ENCODE assay signal across 8 cellular contexts in genomic region chr21:42233067-42233981, GRCh38. TPM values are rescaled to one million over a fixed set of nuclear protein-coding genes. Genes with fewer than 3 reads are reported as not detected.
DNase-seq lines count a peak whose midpoint lies in the region; ATAC-seq, FAIRE-seq and TF ChIP-seq lines count a peak whose summit lies in the region.

No MANE protein-coding gene starts in this region.

- CTCF ChIA-PET in endothelial cell of umbilical vein (lab: Charles Lee), result interaction anchor here (0.6 to 2.2 kb wide), 16 partner anchors 10 to 88 kb away, joined by 3 to 29 read pairs (median 4); partner anchors contain the start of gene ABCG1
- CTCF ChIA-PET in naive thymus-derived CD4-positive, alpha-beta T cell (lab: Charles Lee), result interaction anchor here (0.6 to 1.3 kb wide), 7 partner anchors 11 to 69 kb away, joined by 3 to 4 read pairs (median 3); no protein-coding TSS in a partner anchor

- H3K27me3 Mint-ChIP-seq in H9 (ENCODE audit: low read depth), result peaks cover 76% of the 10 kb centered on the region
- H3K27me3 Mint-ChIP-seq in naive thymus-derived CD4-positive, alpha-beta T cell, result no peaks in the 10 kb centered on the region

- no peak overlapping the region for H4K5ac ChIP-seq in H9 (ENCODE audit: insufficient read length, low read depth, low read length)

- no peaks in the 10 kb centered on the region for H3K79me1 ChIP-seq in H9 (ENCODE audit: insufficient read depth, low read depth, low read length, poor library complexity, severe bottlenecking)

- no peak overlapping the region for H4K8ac ChIP-seq in H9 (replicated peaks; ENCODE audit: insufficient read length, low read depth, low read length)

- H3K79me2 ChIP-seq in H9 (ENCODE audit: insufficient read depth, low read length), result no peaks in the 10 kb centered on the region
- no peaks in the 10 kb centered on the region for H3K79me2 ChIP-seq in endothelial cell of umbilical vein (ENCODE audit: control insufficient read depth, insufficient read depth, low read length)

- H3K4ac ChIP-seq in H9 (ENCODE audit: low read depth, low read length), result no peak overlapping the region

- no peak overlapping the region for H2BK20ac ChIP-seq in H9 (ENCODE audit: low read depth, low read length, poor library complexity, severe bottlenecking)

- no peak overlapping the region for H3K4me2 ChIP-seq in H9 (ENCODE audit: insufficient read depth, insufficient read length, low read length)
- H3K4me2 ChIP-seq in endothelial cell of umbilical vein (ENCODE audit: insufficient read depth, low read length), result peak overlapping the region; percentile 23

- H3K56ac ChIP-seq in H9 (ENCODE audit: insufficient read length, low read depth, low read length), result no peak overlapping the region

- peak; percentile 48 for DNase-seq in H9
- peak; percentile 58 for DNase-seq in NCI-H226
- peak; percentile 45 to 64 for DNase-seq in activated CD8-positive, alpha-beta memory T cell treated with anti-CD3 and anti-CD28 coated beads for 1 hour (ENCODE audit: extremely low read depth in 1 of 2, low read depth in 1 of 2)
- peak; percentile 86 for DNase-seq in endothelial cell of umbilical vein (ENCODE audit: low read depth, low spot score)
- peak; percentile 52 to 90 (median 78) for DNase-seq in naive thymus-derived CD4-positive, alpha-beta T cell
- DNase-seq in stomach, result peak; percentile 62
- DNase-seq in D721Med (ENCODE audit: insufficient read length, low spot score), result no peak

- POLR2A ChIA-PET in endothelial cell of umbilical vein (lab: Charles Lee), result no interaction called here
- POLR2A ChIA-PET in naive thymus-derived CD4-positive, alpha-beta T cell (lab: Charles Lee), result interaction anchor here (1.0 to 3.6 kb wide), 5 partner anchors 14 to 48 kb away, joined by 3 to 30 read pairs (median 4); partner anchors contain the start of gene ABCG1

- H3K4me3 Mint-ChIP-seq in H9, result no peak overlapping the region
- H3K4me3 Mint-ChIP-seq in naive thymus-derived CD4-positive, alpha-beta T cell, result peak overlapping the region; percentile 72 to 86 (median 78)

- H3K27ac ChIP-seq in H9 (ENCODE audit: insufficient read length, low read depth, low read length) (no peak overlapping the region), endothelial cell of umbilical vein (ENCODE audit: insufficient read depth, low read depth, low read length) (peak overlapping the region; percentile 74), stomach (peak overlapping the region; percentile 80 to 91 (median 88))
- peak overlapping the region; percentile 92 for H3K27ac ChIP-seq in naive thymus-derived CD4-positive, alpha-beta T cell (ENCODE audit: low read depth, low read length)

- no peaks in the 10 kb centered on the region for H3K36me3 Mint-ChIP-seq in H9 (ENCODE audit: insufficient read depth in 1 of 3, low read depth in 3 of 3)
- peaks cover 0 to 15% (median 3%) of the 10 kb centered on the region in 5 donors for H3K36me3 Mint-ChIP-seq in naive thymus-derived CD4-positive, alpha-beta T cell

- TSS peak; percentile 68 for BruUV-seq in endothelial cell of umbilical vein (replicated peaks; lab: Mats Ljungman, UMichigan)

- H2BK15ac ChIP-seq in H9 (ENCODE audit: low read depth, low read length), result no peak overlapping the region

- H3K9ac ChIP-seq in H9 (ENCODE audit: extremely low read depth, insufficient read length, low read length), result no peak overlapping the region
- peak overlapping the region; percentile 67 for H3K9ac ChIP-seq in endothelial cell of umbilical vein (replicated peaks; ENCODE audit: extremely low read depth, insufficient read depth, low read length)

- FAIRE-seq in endothelial cell of umbilical vein (lab: Jason Lieb, UNC) (peak; percentile 92), D721Med (lab: Jason Lieb, UNC) (no peak)

- intact Hi-C loops in endothelial cell of umbilical vein (cut with micrococcal nuclease) (loop anchor here (1.0 kb wide), 5 partner anchors 13 to 69 kb away; no protein-coding TSS in a partner anchor), stomach (cut with DNase I; ENCODE audit: low total_unique reads) (no loop called here)
- intact Hi-C loops in naive thymus-derived CD4-positive, alpha-beta T cell (cut with micrococcal nuclease), result loop anchor here (1.0 to 10.0 kb wide), 7 partner anchors 13 to 809 kb away; partner anchors contain the start of genes MX1 (in 1 of the 2) and PKNOX1 (in 1 of the 2)

- H3K4me1 ChIP-seq in H9 (ENCODE audit: insufficient read depth, low read length) (no peaks in the 10 kb centered on the region; the same call in 1 of the 2 replicates), endothelial cell of umbilical vein (ENCODE audit: control insufficient read depth, extremely low read depth, insufficient read depth, low read length) (peaks cover 32% of the 10 kb centered on the region), stomach (peaks cover 72 to 99% (median 81%) of the 10 kb centered on the region in 4 donors)
- H3K4me1 ChIP-seq in naive thymus-derived CD4-positive, alpha-beta T cell (ENCODE audit: control insufficient read depth in 2 of 2, insufficient read depth in 2 of 2, low read length in 2 of 2), result peaks cover 82 to 86% of the 10 kb centered on the region in 2 donors

- no peak overlapping the region for H4K91ac ChIP-seq in H9 (ENCODE audit: insufficient read length, low read depth, low read length)

- peaks cover 34 to 50% of the 10 kb centered on the region in 2 experiments for H3K4me1 Mint-ChIP-seq in H9
- H3K4me1 Mint-ChIP-seq in naive thymus-derived CD4-positive, alpha-beta T cell, result peaks cover 59 to 100% (median 92%) of the 10 kb centered on the region in 7 donors

- H2AFZ ChIP-seq in H9 (ENCODE audit: low read length) (no peak overlapping the region), endothelial cell of umbilical vein (ENCODE audit: low read depth, low read length) (peak overlapping the region; percentile 2)

- peak; percentile 70 for ATAC-seq in naive thymus-derived CD4-positive, alpha-beta T cell

- H3K9me3 ChIP-seq in H9 (ENCODE audit: control insufficient read depth, low read depth, low read length), result no peaks in the 10 kb centered on the region
- no peaks in the 10 kb centered on the region for H3K9me3 ChIP-seq in endothelial cell of umbilical vein (replicated peaks; ENCODE audit: control insufficient read depth, insufficient read depth, low read length)
- no peaks in the 10 kb centered on the region for H3K9me3 ChIP-seq in naive thymus-derived CD4-positive, alpha-beta T cell (ENCODE audit: control insufficient read depth in 2 of 3, low read length in 3 of 3)
- no peaks in the 10 kb centered on the region for H3K9me3 ChIP-seq in stomach

- no peak overlapping the region for H2BK5ac ChIP-seq in H9 (ENCODE audit: insufficient read length, low read length)

- TF ChIP-seq CTCF in GM12872 (IDR thresholded peaks at IDR 0.05; ENCODE audit: insufficient read depth, low read depth, low read length) (peak; percentile 66), H9 (conservative IDR thresholded peaks at IDR 0.05) (peak; percentile 47; the same call in 2 of the 3 replicates), endothelial cell of umbilical vein (IDR thresholded peaks at IDR 0.05; ENCODE audit: extremely low read depth in 1 of 2, insufficient read depth in 1 of 2, low read depth in 1 of 2, low read length in 2 of 2) (peak; percentile 37 to 39), stomach (IDR thresholded peaks at IDR 0.05) (peak in 2 of 7 experiments; percentile 9 to 38), D721Med (IDR thresholded peaks at IDR 0.05; ENCODE audit: insufficient read depth, missing control alignments) (no peak)

- H4K20me1 ChIP-seq in H9 (ENCODE audit: control insufficient read depth, insufficient read depth, insufficient read length), result no peaks in the 10 kb centered on the region
- H4K20me1 ChIP-seq in endothelial cell of umbilical vein (replicated peaks; ENCODE audit: control insufficient read depth, extremely low read depth, insufficient read depth, low read length), result no peaks in the 10 kb centered on the region

- no peak overlapping the region for H3K14ac ChIP-seq in H9 (ENCODE audit: insufficient read depth, low read length)

- H3K27me3 ChIP-seq in H9 (ENCODE audit: insufficient read depth, low read length) (peaks cover 7% of the 10 kb centered on the region; the same call in 1 of the 2 replicates), endothelial cell of umbilical vein (ENCODE audit: control insufficient read depth in 2 of 2, insufficient read depth in 2 of 2, low read length in 2 of 2) (peaks cover 0 to 5% of the 10 kb centered on the region in 2 experiments), stomach (no peaks in the 10 kb centered on the region)
- H3K27me3 ChIP-seq in naive thymus-derived CD4-positive, alpha-beta T cell (ENCODE audit: control insufficient read depth in 2 of 2, insufficient read depth in 2 of 2, low read length in 2 of 2), result no peaks in the 10 kb centered on the region

- H3K36me3 ChIP-seq in endothelial cell of umbilical vein (ENCODE audit: control insufficient read depth in 2 of 2, extremely low read depth in 1 of 2, insufficient read depth in 2 of 2, low read length in 2 of 2) (no peaks in the 10 kb centered on the region), stomach (no peaks in the 10 kb centered on the region)
- H3K36me3 ChIP-seq in naive thymus-derived CD4-positive, alpha-beta T cell (ENCODE audit: control insufficient read depth in 2 of 3, insufficient read depth in 3 of 3, low read length in 3 of 3), result no peaks in the 10 kb centered on the region

- no peak overlapping the region for H3K4me3 ChIP-seq in endothelial cell of umbilical vein (replicated peaks in 1 of 3; ENCODE audit: insufficient read depth in 1 of 3, low read depth in 1 of 3, low read length in 3 of 3)
- H3K4me3 ChIP-seq in naive thymus-derived CD4-positive, alpha-beta T cell (ENCODE audit: low read length), result peak overlapping the region; percentile 59
- H3K4me3 ChIP-seq in stomach, result no peak overlapping the region

- H3K23me2 ChIP-seq in H9 (ENCODE audit: insufficient read length, low read depth, low read length, poor library complexity, severe bottlenecking), result no peaks in the 10 kb centered on the region

- no peak overlapping the region for H2AK5ac ChIP-seq in H9 (ENCODE audit: insufficient read length, low read length)

- no peak overlapping the region for H2BK120ac ChIP-seq in H9 (ENCODE audit: low read depth, low read length, poor library complexity, severe bottlenecking)

- no peaks in the 10 kb centered on the region for H3K9me1 ChIP-seq in endothelial cell of umbilical vein (replicated peaks; ENCODE audit: control insufficient read depth, extremely low read depth, insufficient read depth, low read length)

- H2BK12ac ChIP-seq in H9 (ENCODE audit: insufficient read length, low read depth, low read length), result no peak overlapping the region

- no peaks in the 10 kb centered on the region for H3K9me3 Mint-ChIP-seq in H9
- peaks cover 0 to 2% (median 0%) of the 10 kb centered on the region in 11 donors for H3K9me3 Mint-ChIP-seq in naive thymus-derived CD4-positive, alpha-beta T cell

- peak; percentile 74 for TF ChIP-seq EP300 in stomach (IDR thresholded peaks at IDR 0.05)

- no peak overlapping the region for H3T11ph ChIP-seq in H9 (ENCODE audit: low read length)

- no peak overlapping the region for H3K23ac ChIP-seq in H9 (ENCODE audit: insufficient read length, low read depth, low read length)

- TF ChIP-seq POLR2A in endothelial cell of umbilical vein (IDR thresholded peaks at IDR 0.05; ENCODE audit: low read depth, low read length) (no peak), stomach (IDR thresholded peaks at IDR 0.05) (no peak)

- no CpG with 5 or more reads among the region's 14 CpGs for WGBS in H9 (ENCODE audit: extremely low coverage, insufficient read length, low lambda C conversion rate)
- WGBS in stomach, 5 donors, result 5 to 20% (median 14%) methylated on average over 14 of the region's 14 CpGs

- dilution Hi-C loops in endothelial cell of umbilical vein (cut with MboI; ENCODE audit: extremely low pct_ligation_motif_present, low sequenced_read_pairs), result no loop called here

- no peak overlapping the region for H3K27ac Mint-ChIP-seq in H9
- peak overlapping the region; percentile 70 to 96 (median 91) for H3K27ac Mint-ChIP-seq in naive thymus-derived CD4-positive, alpha-beta T cell

- H3K18ac ChIP-seq in H9 (ENCODE audit: insufficient read length, low read depth, low read length), result no peak overlapping the region

RNA-seq across cellular contexts. Expression of gene ABCG1, which starts 14.4 kb away (rescaled TPM):
- 0.83 and 0.99 TPM in 2 replicates for total RNA-seq in H9 (2021)
- 19.6 and 21.2 TPM in 2 replicates for total RNA-seq in endothelial cell of umbilical vein
- 6.7 and 8.4 TPM in 2 replicates for polyA plus RNA-seq in endothelial cell of umbilical vein
- polyA plus RNA-seq in endothelial cell of umbilical vein (2011; cell fraction: cytosol; rRNA removed), result 6.9 and 7.6 TPM in 2 replicates
- polyA plus RNA-seq in endothelial cell of umbilical vein (2011; cell fraction: nucleus; rRNA removed), result 12.5 and 13.7 TPM in 2 replicates
- polyA plus RNA-seq in endothelial cell of umbilical vein (2012), result 18.8 and 40.1 TPM in 2 replicates
- polyA minus RNA-seq in endothelial cell of umbilical vein, result 9.5 and 12.1 TPM in 2 replicates
- polyA minus RNA-seq in endothelial cell of umbilical vein (2011; cell fraction: cytosol; rRNA and poly(A)+ RNA removed), result 4.0 TPM
- 9.3 and 9.7 TPM in 2 replicates for polyA minus RNA-seq in endothelial cell of umbilical vein (2011; cell fraction: nucleus; rRNA and poly(A)+ RNA removed)
- 10 to 100 TPM in 3 of 5 experiments, under 1 TPM in 2; 0.67 to 49.7 (median 17.0) TPM for total RNA-seq in naive thymus-derived CD4-positive, alpha-beta T cell
- 10 to 100 TPM; 11.1 to 25.3 TPM for polyA plus RNA-seq in naive thymus-derived CD4-positive, alpha-beta T cell
- total RNA-seq in stomach, result 10 to 100 TPM in 4 of 5 donors, 1 to 10 TPM in 1; 4.1 to 65.9 (median 31.6) TPM
- polyA plus RNA-seq in stomach, result 1 to 10 TPM; 3.1 to 4.7 (median 4.2) TPM

Comparison
In these comparisons a context has a peak if more than half of its experiments do, and no peak if none do; other contexts are left out.
1. H3K27ac Mint-ChIP-seq: peak in naive thymus-derived CD4-positive, alpha-beta T cell (9 of 9); none in H9 (0 of 3).
2. H3K4me3 Mint-ChIP-seq: peak in naive thymus-derived CD4-positive, alpha-beta T cell (10 of 10); none in H9 (0 of 2).